ENCODE assay signal across 1 cellular context in the genomic region with DNA sequence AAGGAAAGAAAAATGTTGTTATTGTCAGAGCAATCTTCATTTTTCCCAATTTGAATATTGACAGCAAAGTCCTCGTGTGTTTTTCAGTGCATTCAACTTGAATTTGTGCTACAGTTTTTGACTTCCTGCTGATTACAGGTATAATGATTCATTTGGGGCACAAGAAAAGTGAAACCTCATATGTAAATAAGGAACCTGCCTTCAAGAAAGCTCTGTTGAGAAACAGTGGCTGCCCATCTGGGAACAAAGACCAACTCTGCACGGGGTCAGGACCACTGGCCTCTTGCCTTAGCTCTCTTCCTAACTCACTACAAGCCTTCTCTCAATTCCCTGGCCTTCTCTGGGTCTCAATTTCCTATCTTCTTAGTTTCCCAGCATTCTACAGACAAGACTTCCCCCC.
TF ChIP-seq lines count a peak whose summit lies in the region.

No MANE protein-coding gene starts in this region.

TF ChIP-seq in HepG2, 621 proteins besides CTCF, POLR2A, EP300 and RAD21 (continued from another document):
- TF ChIP-seq, protein P1, sequence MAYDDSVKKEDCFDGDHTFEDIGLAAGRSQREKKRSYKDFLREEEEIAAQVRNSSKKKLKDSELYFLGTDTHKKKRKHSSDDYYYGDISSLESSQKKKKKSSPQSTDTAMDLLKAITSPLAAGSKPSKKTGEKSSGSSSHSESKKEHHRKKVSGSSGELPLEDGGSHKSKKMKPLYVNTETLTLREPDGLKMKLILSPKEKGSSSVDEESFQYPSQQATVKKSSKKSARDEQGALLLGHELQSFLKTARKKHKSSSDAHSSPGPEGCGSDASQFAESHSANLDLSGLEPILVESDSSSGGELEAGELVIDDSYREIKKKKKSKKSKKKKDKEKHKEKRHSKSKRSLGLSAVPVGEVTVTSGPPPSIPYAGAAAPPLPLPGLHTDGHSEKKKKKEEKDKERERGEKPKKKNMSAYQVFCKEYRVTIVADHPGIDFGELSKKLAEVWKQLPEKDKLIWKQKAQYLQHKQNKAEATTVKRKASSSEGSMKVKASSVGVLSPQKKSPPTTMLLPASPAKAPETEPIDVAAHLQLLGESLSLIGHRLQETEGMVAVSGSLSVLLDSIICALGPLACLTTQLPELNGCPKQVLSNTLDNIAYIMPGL (CRISPR knock-in tag; IDR thresholded peaks at IDR 0.05; ENCODE audit: borderline replicate concordance in 1 of 2, low read depth in 1 of 2) = no peak
- TF ChIP-seq, protein P2, sequence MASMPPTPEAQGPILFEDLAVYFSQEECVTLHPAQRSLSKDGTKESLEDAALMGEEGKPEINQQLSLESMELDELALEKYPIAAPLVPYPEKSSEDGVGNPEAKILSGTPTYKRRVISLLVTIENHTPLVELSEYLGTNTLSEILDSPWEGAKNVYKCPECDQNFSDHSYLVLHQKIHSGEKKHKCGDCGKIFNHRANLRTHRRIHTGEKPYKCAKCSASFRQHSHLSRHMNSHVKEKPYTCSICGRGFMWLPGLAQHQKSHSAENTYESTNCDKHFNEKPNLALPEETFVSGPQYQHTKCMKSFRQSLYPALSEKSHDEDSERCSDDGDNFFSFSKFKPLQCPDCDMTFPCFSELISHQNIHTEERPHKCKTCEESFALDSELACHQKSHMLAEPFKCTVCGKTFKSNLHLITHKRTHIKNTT (CRISPR knock-in tag; IDR thresholded peaks at IDR 0.05) = no peak
- TF ChIP-seq NFATC3 (CRISPR knock-in tag; IDR thresholded peaks at IDR 0.05) (no peak), GABPB1 (CRISPR knock-in tag; IDR thresholded peaks at IDR 0.05) (no peak), ARID5B (CRISPR knock-in tag; IDR thresholded peaks at IDR 0.05) (no peak), SIX4 (CRISPR knock-in tag; IDR thresholded peaks at IDR 0.05) (no peak), ZNF503 (CRISPR knock-in tag; IDR thresholded peaks at IDR 0.05) (no peak), MYNN (CRISPR knock-in tag; IDR thresholded peaks at IDR 0.05; ENCODE audit: low read depth) (no peak), ARNT (IDR thresholded peaks at IDR 0.05) (no peak), AGO2 (optimal IDR thresholded peaks at IDR 0.05; ENCODE audit: low read depth, low read length) (no peak), ZBTB42 (CRISPR knock-in tag; IDR thresholded peaks at IDR 0.05) (no peak), ZSCAN21 (CRISPR knock-in tag; IDR thresholded peaks at IDR 0.05; ENCODE audit: borderline replicate concordance) (no peak), ZNF563 (CRISPR knock-in tag; IDR thresholded peaks at IDR 0.05) (no peak), ZFX (CRISPR knock-in tag; IDR thresholded peaks at IDR 0.05; ENCODE audit: low read depth) (no peak), ZFP36 (IDR thresholded peaks at IDR 0.05; ENCODE audit: borderline replicate concordance, low read depth, low read length, partially characterized antibody) (no peak), HNF4A (CRISPR knock-in tag; IDR thresholded peaks at IDR 0.05) (no peak)
- TF ChIP-seq, protein P3, sequence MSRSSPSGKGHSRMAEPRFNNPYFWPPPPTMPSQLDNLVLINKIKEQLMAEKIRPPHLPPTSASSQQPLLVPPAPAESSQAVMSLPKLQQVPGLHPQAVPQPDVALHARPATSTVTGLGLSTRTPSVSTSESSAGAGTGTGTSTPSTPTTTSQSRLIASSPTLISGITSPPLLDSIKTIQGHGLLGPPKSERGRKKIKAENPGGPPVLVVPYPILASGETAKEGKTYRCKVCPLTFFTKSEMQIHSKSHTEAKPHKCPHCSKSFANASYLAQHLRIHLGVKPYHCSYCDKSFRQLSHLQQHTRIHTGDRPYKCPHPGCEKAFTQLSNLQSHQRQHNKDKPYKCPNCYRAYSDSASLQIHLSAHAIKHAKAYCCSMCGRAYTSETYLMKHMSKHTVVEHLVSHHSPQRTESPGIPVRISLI (CRISPR knock-in tag; IDR thresholded peaks at IDR 0.05; ENCODE audit: borderline replicate concordance) = no peak
